In genomic region chr12:131530427-131530826, GRCh38 we compare ENCODE assay signal across 17 cellular contexts.
DNase-seq lines count a peak whose midpoint lies in the region; TF ChIP-seq lines count a peak whose summit lies in the region.
"Had no signal": no experiment of that assay in that cellular context is flagged by ENCODE, and none has a peak within 500 bp of the region (broad histone marks: within the 10 kb centered on the region; RNA-seq: fewer than 3 reads in every experiment).

No MANE protein-coding gene starts in this region.

- H3K27me3 ChIP-seq in left ventricle myocardium inferior (ENCODE audit: low read depth), result peaks cover 95% of the 10 kb centered on the region
- H3K27me3 ChIP-seq in BE2C, result no peaks in the 10 kb centered on the region
- H3K27me3 ChIP-seq: Peyer's patch had no signal

- H3K4me3 ChIP-seq in left ventricle myocardium inferior, result no peak overlapping the region
- no peak overlapping the region for H3K4me3 ChIP-seq in BE2C (ENCODE audit: low read depth, low read length)
- H3K4me3 ChIP-seq: BLaER1 treated with 17β-estradiol and CSF1 and Interleukin-3, amounts not matched to agents 10 nM and 100 nM; GM23338; Peyer's patch; SK-N-MC had no signal

- H3K4me1 ChIP-seq in left ventricle myocardium inferior (no peaks in the 10 kb centered on the region), BE2C (no peaks in the 10 kb centered on the region)
- H3K4me1 ChIP-seq: Peyer's patch had no signal

- H3K27ac ChIP-seq in left ventricle myocardium inferior (replicated peaks), result no peak overlapping the region
- H3K27ac ChIP-seq: BLaER1 treated with 17β-estradiol and CSF1 and Interleukin-3, amounts not matched to agents 10 nM and 100 nM; Peyer's patch; SK-N-MC had no signal

- H3K9me3 ChIP-seq in left ventricle myocardium inferior (replicated peaks) (no peaks in the 10 kb centered on the region), BE2C (no peaks in the 10 kb centered on the region; the same call in 1 of the 2 replicates)
- H3K9me3 ChIP-seq: Peyer's patch had no signal

- H3K36me3 ChIP-seq in left ventricle myocardium inferior (no peaks in the 10 kb centered on the region), BE2C (no peaks in the 10 kb centered on the region)
- H3K36me3 ChIP-seq: BLaER1 treated with 17β-estradiol and CSF1 and Interleukin-3, amounts not matched to agents 10 nM and 100 nM; Peyer's patch had no signal

- intact Hi-C loops in left ventricle myocardium inferior (cut with micrococcal nuclease), result no loop called here

- TF ChIP-seq CTCF in left ventricle myocardium inferior (IDR thresholded peaks at IDR 0.05; ENCODE audit: borderline replicate concordance), result no peak
- no peak for TF ChIP-seq CTCF in BE2C (IDR thresholded peaks at IDR 0.05; ENCODE audit: low read depth, low read length)

- DNase-seq in NCI-H1105 treated with DMSO at 0.1 percent for 48 hours (lab: John Stamatoyannopoulos, UW), result peak; percentile 5
- no peak for DNase-seq in NCI-H1105 (lab: John Stamatoyannopoulos, UW)
- peak; percentile 92 for DNase-seq in NCI-H1694 treated with DMSO at 0.1 percent for 48 hours (lab: John Stamatoyannopoulos, UW)
- peak; percentile 24 for DNase-seq in ecto neural progenitor cell (ENCODE audit: low spot score)
- DNase-seq in superior temporal gyrus (ENCODE audit: extremely low spot score), result peak; percentile 43
- DNase-seq in GM19240 (ENCODE audit: insufficient read length, low spot score), result no peak
- no peak for DNase-seq in left ventricle myocardium inferior
- no peak for DNase-seq in BE2C
- DNase-seq: COR-L47, NCI-H1436, NCI-H2081 treated with DMSO at 0.1 percent for 48 hours, Peyer's patch, Right ventricle myocardium superior, T-helper 1 cell had no signal

Comparison
In these comparisons a context has a peak if more than half of its experiments do, and no peak if none do; other contexts are left out.
1. DNase-seq: peak in NCI-H1105 treated with DMSO at 0.1 percent for 48 hours (single experiment), NCI-H1694 treated with DMSO at 0.1 percent for 48 hours (single experiment), ecto neural progenitor cell (single experiment) and superior temporal gyrus (single experiment); none in NCI-H1105 (single experiment), GM19240 (single experiment), left ventricle myocardium inferior (single experiment) and BE2C (single experiment).